22 cellular contexts compared by ENCODE assay signal in genomic region chr21:31877558-31877957, GRCh38. TPM values are rescaled to one million over a fixed set of nuclear protein-coding genes. Genes with fewer than 3 reads are reported as not detected.
A peak's percentile ranks its signal among the peaks of the same experiment; 100 is the strongest.
DNase-seq lines count a peak whose midpoint lies in the region; ATAC-seq and TF ChIP-seq lines count a peak whose summit lies in the region.
"Had no signal": no experiment of that assay in that cellular context is flagged by ENCODE, and none has a peak within 500 bp of the region (broad histone marks: within the 10 kb centered on the region; RNA-seq: fewer than 3 reads in every experiment).

No MANE protein-coding gene starts in this region.

- peaks cover 11% of the 10 kb centered on the region for H3K36me3 Mint-ChIP-seq in GM23338 (ENCODE audit: low read depth)
- peaks cover 16% of the 10 kb centered on the region for H3K36me3 Mint-ChIP-seq in nephron (ENCODE audit: low read depth)
- H3K36me3 Mint-ChIP-seq in progenitor cell of endocrine pancreas (ENCODE audit: insufficient read depth), result peaks cover 7% of the 10 kb centered on the region
- peaks cover 3% of the 10 kb centered on the region for H3K36me3 Mint-ChIP-seq in endothelial cell (ENCODE audit: low read depth, unreplicated experiment)
- H3K36me3 Mint-ChIP-seq: CD8-positive, alpha-beta T cell had no signal

- peaks cover 49% of the 10 kb centered on the region for H3K79me2 ChIP-seq in GM23338 (replicated peaks; ENCODE audit: insufficient read depth)
- H3K79me2 ChIP-seq in hepatocyte, result peaks cover 85% of the 10 kb centered on the region

- H4K20me1 ChIP-seq in GM23338 (replicated peaks; ENCODE audit: insufficient read depth), result peaks cover 3% of the 10 kb centered on the region; the same call in 1 of the 2 replicates
- no peaks in the 10 kb centered on the region for H4K20me1 ChIP-seq in hepatocyte (ENCODE audit: insufficient read depth, poor library complexity, severe bottlenecking)
- H4K20me1 ChIP-seq: BLaER1 had no signal

- peaks cover 20% of the 10 kb centered on the region; the same call in 1 of the 2 replicates for H3K27me3 ChIP-seq in GM23338 (ENCODE audit: insufficient read depth)
- no peaks in the 10 kb centered on the region for H3K27me3 ChIP-seq in hepatocyte
- H3K27me3 ChIP-seq: BLaER1 had no signal

- H3K27ac Mint-ChIP-seq in GM23338, result no peak overlapping the region
- H3K27ac Mint-ChIP-seq in nephron, result peak overlapping the region; percentile 74 to 87 (median 78)
- peak overlapping the region; percentile 36 for H3K27ac Mint-ChIP-seq in progenitor cell of endocrine pancreas
- no peak overlapping the region for H3K27ac Mint-ChIP-seq in endothelial cell (ENCODE audit: unreplicated experiment)
- H3K27ac Mint-ChIP-seq: CD8-positive, alpha-beta T cell had no signal

- no peak for ATAC-seq in GM23338
- no peak for ATAC-seq in GM18907 (IDR thresholded peaks at IDR 0.05; ENCODE audit: unreplicated experiment)
- ATAC-seq: A549; CD8-positive, alpha-beta T cell; GM12878 had no signal

- no peaks in the 10 kb centered on the region; the same call in 1 of the 2 replicates for H3F3A ChIP-seq in GM23338 (replicated peaks; ENCODE audit: low read depth)

- H3K9me2 ChIP-seq in GM23338 (ENCODE audit: insufficient read depth) (no peaks in the 10 kb centered on the region), hepatocyte (replicated peaks; ENCODE audit: insufficient read depth) (no peaks in the 10 kb centered on the region)

- no peak overlapping the region for H3K4me3 Mint-ChIP-seq in GM23338
- peak overlapping the region; percentile 6 to 71 (median 58) for H3K4me3 Mint-ChIP-seq in nephron
- no peak overlapping the region for H3K4me3 Mint-ChIP-seq in progenitor cell of endocrine pancreas (ENCODE audit: low read depth)
- H3K4me3 Mint-ChIP-seq in endothelial cell (ENCODE audit: unreplicated experiment), result no peak overlapping the region
- H3K4me3 Mint-ChIP-seq: CD8-positive, alpha-beta T cell had no signal

- TF ChIP-seq CTCF in GM23338 (conservative IDR thresholded peaks at IDR 0.05; ENCODE audit: low read depth in 2 of 2) (no peak), hepatocyte (IDR thresholded peaks at IDR 0.05; ENCODE audit: poor library complexity) (no peak), nephron (IDR thresholded peaks at IDR 0.05; ENCODE audit: unreplicated experiment in 3 of 3) (no peak), progenitor cell of endocrine pancreas (IDR thresholded peaks at IDR 0.05; ENCODE audit: unreplicated experiment) (no peak), endothelial cell (IDR thresholded peaks at IDR 0.05; ENCODE audit: unreplicated experiment) (no peak)

- H3K4me2 ChIP-seq in GM23338 (peak overlapping the region; percentile 35; the same call in 1 of the 2 replicates), hepatocyte (peak overlapping the region; percentile 4)
- H3K4me2 ChIP-seq: A549, BLaER1 had no signal

- WGBS in hepatocyte (ENCODE audit: low lambda C conversion rate, missing lambda C conversion rate), result 77% methylated on average over 4 of the region's 4 CpGs

- H3K27me3 Mint-ChIP-seq in GM23338 (ENCODE audit: insufficient read depth, low read depth, poor library complexity), result peaks cover 19% of the 10 kb centered on the region
- H3K27me3 Mint-ChIP-seq in nephron (ENCODE audit: low read depth), result peaks cover 5% of the 10 kb centered on the region
- no peaks in the 10 kb centered on the region for H3K27me3 Mint-ChIP-seq in progenitor cell of endocrine pancreas
- peaks cover 4% of the 10 kb centered on the region for H3K27me3 Mint-ChIP-seq in endothelial cell (ENCODE audit: unreplicated experiment)

- DNase-seq in GM23338 (ENCODE audit: low spot score) (no peak), hepatocyte (ENCODE audit: low spot score) (no peak), progenitor cell of endocrine pancreas (ENCODE audit: low spot score, unreplicated experiment) (no peak), endothelial cell (ENCODE audit: low spot score) (no peak), Ammon's horn (ENCODE audit: low spot score) (no peak), pons (ENCODE audit: low spot score) (no peak)
- DNase-seq: AML-193; Calu3; CD8-positive, alpha-beta T cell; DND-41; EL; GM23248; HCEC 1CT; IMR-90 had no signal

- H2AFZ ChIP-seq in GM23338, result no peak overlapping the region
- H2AFZ ChIP-seq in hepatocyte, result no peak overlapping the region
- H2AFZ ChIP-seq: GM23248 had no signal

- peaks cover 4% of the 10 kb centered on the region; the same call in 2 of the 3 replicates for H3K9me3 Mint-ChIP-seq in GM23338
- no peaks in the 10 kb centered on the region for H3K9me3 Mint-ChIP-seq in nephron
- no peaks in the 10 kb centered on the region for H3K9me3 Mint-ChIP-seq in progenitor cell of endocrine pancreas (ENCODE audit: low read depth)
- no peaks in the 10 kb centered on the region for H3K9me3 Mint-ChIP-seq in endothelial cell (ENCODE audit: unreplicated experiment)
- H3K9me3 Mint-ChIP-seq: CD8-positive, alpha-beta T cell had no signal

- H3K4me1 Mint-ChIP-seq in GM23338 (peaks cover 26% of the 10 kb centered on the region), nephron (peaks cover 65% of the 10 kb centered on the region), progenitor cell of endocrine pancreas (ENCODE audit: low read depth) (peaks cover 32% of the 10 kb centered on the region), endothelial cell (ENCODE audit: unreplicated experiment) (peaks cover 9% of the 10 kb centered on the region)

- H3K9me3 ChIP-seq in hepatocyte (ENCODE audit: low read depth), result no peaks in the 10 kb centered on the region
- H3K9me3 ChIP-seq: A549, BLaER1 had no signal

- H3K27ac ChIP-seq in GM23338 (ENCODE audit: low read depth) (no peak overlapping the region), hepatocyte (peak overlapping the region; percentile 29)
- H3K27ac ChIP-seq: 22Rv1, A549, BLaER1, GM23248, HL-60 had no signal

- H3K36me3 ChIP-seq in GM23338 (ENCODE audit: insufficient read depth), result no peaks in the 10 kb centered on the region
- no peaks in the 10 kb centered on the region for H3K36me3 ChIP-seq in hepatocyte (replicated peaks; ENCODE audit: insufficient read depth, low read depth)

- H3K4me3 ChIP-seq in GM23338, result no peak overlapping the region
- H3K4me3 ChIP-seq in hepatocyte, result no peak overlapping the region
- H3K4me3 ChIP-seq: A549, BLaER1, GM12878, GM23248 had no signal

- H3K4me1 ChIP-seq in GM23338 (ENCODE audit: insufficient read depth) (peaks cover 36% of the 10 kb centered on the region), hepatocyte (ENCODE audit: insufficient read depth) (peaks cover 17% of the 10 kb centered on the region)
- H3K4me1 ChIP-seq: A549 had no signal

TF ChIP-seq in GM23338, 12 proteins besides CTCF, POLR2A, EP300 and RAD21 (continues in another document):
- TF ChIP-seq STAT1 (IDR thresholded peaks at IDR 0.05; ENCODE audit: unreplicated experiment) (no peak), CREB1 (CRISPR knock-in tag; IDR thresholded peaks at IDR 0.05; ENCODE audit: low read depth) (no peak), EZH2 (IDR thresholded peaks at IDR 0.05; ENCODE audit: low read depth, unreplicated experiment) (no peak), EZH2phosphoT487 (IDR thresholded peaks at IDR 0.05; ENCODE audit: unreplicated experiment) (no peak), ZNF114 (CRISPR knock-in tag; IDR thresholded peaks at IDR 0.05) (no peak), NANOG (IDR thresholded peaks at IDR 0.05; ENCODE audit: borderline replicate concordance) (no peak), ZNF331 (CRISPR knock-in tag; IDR thresholded peaks at IDR 0.05; ENCODE audit: low read depth) (no peak), JUNB (IDR thresholded peaks at IDR 0.05; ENCODE audit: unreplicated experiment) (no peak), ETS1 (IDR thresholded peaks at IDR 0.05) (no peak)

RNA-seq across cellular contexts. Expression of gene HUNK, which starts 4.7 kb away (rescaled TPM):
- 5.1 and 14.8 TPM in 2 replicates for total RNA-seq in GM23338 (2014; rRNA removed; shearing (Covaris generic))
- polyA plus RNA-seq in GM23338 (2016; fragmentation: Nextera tagmentation; extraction: Ambion mirVana) (1.6 and 2.9 TPM in 2 replicates), hepatocyte (7.3 and 10.8 TPM in 2 replicates)
- total RNA-seq in hepatocyte (4.4 and 7.1 TPM in 2 replicates), progenitor cell of endocrine pancreas (39.5 and 41.9 TPM in 2 replicates), endothelial cell (ENCODE audit: unreplicated experiment) (19.3 TPM)
- total RNA-seq: CD8-positive, alpha-beta T cell; HT1080 had no signal

Comparison
In these comparisons a context has a peak if more than half of its experiments do, and no peak if none do; other contexts are left out.
1. H3K27ac Mint-ChIP-seq: peak in nephron (3 of 3) and progenitor cell of endocrine pancreas (single experiment); none in GM23338 (single experiment) and endothelial cell (single experiment).
2. H3K4me3 Mint-ChIP-seq: peak in nephron (3 of 3); none in GM23338 (single experiment), progenitor cell of endocrine pancreas (single experiment) and endothelial cell (single experiment).